10 cellular contexts compared by ENCODE assay signal in genomic region chr10:94042001-94042813, GRCh38. TPM values are rescaled to one million over a fixed set of nuclear protein-coding genes. Genes with fewer than 3 reads are reported as not detected.
A peak's percentile ranks its signal among the peaks of the same experiment; 100 is the strongest.
DNase-seq lines count a peak whose midpoint lies in the region; ATAC-seq and TF ChIP-seq lines count a peak whose summit lies in the region.
"Had no signal": no experiment of that assay in that cellular context is flagged by ENCODE, and none has a peak within 500 bp of the region (broad histone marks: within the 10 kb centered on the region; RNA-seq: fewer than 3 reads in every experiment).

No MANE protein-coding gene starts in this region.

- peak overlapping the region; percentile 15 for H3K4me3 ChIP-seq in fibroblast of the aortic adventitia (ENCODE audit: low read depth, low read length)

- peak; percentile 7 for DNase-seq in NCI-H82 (lab: John Stamatoyannopoulos, UW)
- no peak for DNase-seq in NCI-H82 treated with DMSO at 0.1 percent for 48 hours (lab: John Stamatoyannopoulos, UW; ENCODE audit: unreplicated experiment)
- DNase-seq in RKO (ENCODE audit: low spot score) = peak; percentile 22
- DNase-seq in fibroblast of the aortic adventitia (ENCODE audit: low read depth) = peak; percentile 96
- peak; percentile 81 for DNase-seq in stromal cell of bone marrow (ENCODE audit: low read depth)
- DNase-seq in epidermal melanocyte (ENCODE audit: insufficient read length, low spot score) = no peak
- DNase-seq in stimulated activated CD8-positive, alpha-beta memory T cell treated with anti-CD3 and anti-CD28 coated beads, Interleukin-4, amount 100 ng/mL, for 48 hours = no peak
- DNase-seq: left ventricle myocardium superior; stimulated activated CD4-positive, alpha-beta T cell treated with anti-CD3 and anti-CD28 coated beads, Interleukin-4, amount 100 ng/mL, for 4 hours had no signal

- peak; percentile 57 for TF ChIP-seq CTCF in fibroblast of the aortic adventitia (IDR thresholded peaks at IDR 0.05; ENCODE audit: insufficient read depth, low read length)

- ATAC-seq in GM18858 (IDR thresholded peaks at IDR 0.05; ENCODE audit: unreplicated experiment) = no peak
- ATAC-seq: left ventricle myocardium superior had no signal

RNA-seq across cellular contexts. Expression of gene PLCE1, which starts 48.5 kb away (rescaled TPM):
- 4.2 and 8.9 TPM in 2 replicates for total RNA-seq in fibroblast of the aortic adventitia (ENCODE audit: low replicate concordance)

Comparison
In these comparisons a context has a peak if more than half of its experiments do, and no peak if none do; other contexts are left out.
1. DNase-seq: peak in NCI-H82 (single experiment), RKO (single experiment), fibroblast of the aortic adventitia (single experiment) and stromal cell of bone marrow (single experiment); none in NCI-H82 treated with DMSO at 0.1 percent for 48 hours (single experiment), epidermal melanocyte (single experiment) and stimulated activated CD8-positive, alpha-beta memory T cell treated with anti-CD3 and anti-CD28 coated beads, Interleukin-4, amount 100 ng/mL, for 48 hours (single experiment).